In genomic region chrX:52896438-52896837, GRCh38 we compare ENCODE assay signal across 20 cellular contexts. TPM values are rescaled to one million over a fixed set of nuclear protein-coding genes. Genes with fewer than 3 reads are reported as not detected.
DNase-seq lines count a peak whose midpoint lies in the region; ATAC-seq and TF ChIP-seq lines count a peak whose summit lies in the region.
"Not testable (repeated sequence)": the region's sequence is repeated elsewhere in the genome, so short reads cannot be mapped to it uniquely, and the experiment has no call there.
"Had no signal": no experiment of that assay in that cellular context is flagged by ENCODE, and none has a peak within 500 bp of the region (broad histone marks: within the 10 kb centered on the region; RNA-seq: fewer than 3 reads in every experiment).

No MANE protein-coding gene starts in this region.

- H3K9me3 Mint-ChIP-seq in CD4-positive, alpha-beta T cell; central memory CD8-positive, alpha-beta T cell: not testable (repeated sequence)

- intact Hi-C loops in CD4-positive, alpha-beta T cell (cut with DNase I, micrococcal nuclease) = not testable (repeated sequence)

- H3K27me3 Mint-ChIP-seq in CD4-positive, alpha-beta T cell; T-helper 17 cell; central memory CD8-positive, alpha-beta T cell: not testable (repeated sequence)

- H3K36me3 Mint-ChIP-seq in CD4-positive, alpha-beta T cell (ENCODE audit: low read depth); T-helper 17 cell (ENCODE audit: low read depth); central memory CD8-positive, alpha-beta T cell (ENCODE audit: insufficient read depth): not testable (repeated sequence)

- POLR2A ChIA-PET in CD4-positive, alpha-beta T cell (lab: Charles Lee) = not testable (repeated sequence)

- not testable (repeated sequence) for H3K4me3 Mint-ChIP-seq in CD4-positive, alpha-beta T cell; T-helper 17 cell; central memory CD8-positive, alpha-beta T cell

- H3K27me3 ChIP-seq in CD4-positive, alpha-beta T cell (ENCODE audit: control insufficient read depth, insufficient read depth, low read length) = not testable (repeated sequence)

- H3K4me1 Mint-ChIP-seq in CD4-positive, alpha-beta T cell (ENCODE audit: low read depth); T-helper 17 cell; central memory CD8-positive, alpha-beta T cell: not testable (repeated sequence)

- not testable (repeated sequence) for H3K27ac ChIP-seq in CD4-positive, alpha-beta T cell (ENCODE audit: low read depth, low read length)

- not testable (repeated sequence) for DNase-seq in CD4-positive, alpha-beta T cell; T-helper 17 cell; central memory CD8-positive, alpha-beta T cell (ENCODE audit: low spot score in 2 of 2)

- CTCF ChIA-PET in CD4-positive, alpha-beta T cell (lab: Charles Lee) = not testable (repeated sequence)

- not testable (repeated sequence) for H3K27ac Mint-ChIP-seq in CD4-positive, alpha-beta T cell; T-helper 17 cell; central memory CD8-positive, alpha-beta T cell (ENCODE audit: low read depth)

- TF ChIP-seq CTCF in CD4-positive, alpha-beta T cell (IDR thresholded peaks at IDR 0.05) = not testable (repeated sequence)

- peak; percentile 12 for ATAC-seq in CD4-positive, alpha-beta T cell (ENCODE audit: poor library complexity)
- ATAC-seq in GM18868 (IDR thresholded peaks at IDR 0.05; ENCODE audit: unreplicated experiment) = peak; percentile 22
- ATAC-seq in GM19455 (IDR thresholded peaks at IDR 0.05; ENCODE audit: unreplicated experiment) = peak; percentile 21
- ATAC-seq in GM21786 (IDR thresholded peaks at IDR 0.05; ENCODE audit: unreplicated experiment) = peak; percentile 16
- ATAC-seq in HG02938 (IDR thresholded peaks at IDR 0.05; ENCODE audit: unreplicated experiment) = peak; percentile 30
- ATAC-seq in HG03280 (IDR thresholded peaks at IDR 0.05; ENCODE audit: unreplicated experiment) = peak; percentile 5
- ATAC-seq in T-helper 17 cell = peak; percentile 15
- peak; percentile 17 for ATAC-seq in central memory CD8-positive, alpha-beta T cell (replicated peaks; ENCODE audit: extremely low read depth, poor library complexity, severe bottlenecking)

- H3K9me3 ChIP-seq in CD4-positive, alpha-beta T cell (ENCODE audit: control insufficient read depth, low read length); T-helper 17 cell (ENCODE audit: control insufficient read depth, low read length, poor library complexity, severe bottlenecking): not testable (repeated sequence)

RNA-seq across cellular contexts. Expression of gene FAM156B, which starts 0.7 kb away (rescaled TPM):
- total RNA-seq in CD4-positive, alpha-beta T cell = 10 to 100 TPM in 1 of 2 experiments, 1 to 10 TPM in 1; 9.2 to 13.0 TPM
- total RNA-seq in T-helper 17 cell = 10 to 100 TPM in 1 of 2 donors, 1 to 10 TPM in 1; 6.0 to 10.5 TPM

RNA-seq across cellular contexts. Expression of gene XAGE3, which starts 28.6 kb away (rescaled TPM):
- total RNA-seq in CD4-positive, alpha-beta T cell = not detected
- not detected for total RNA-seq in T-helper 17 cell
- total RNA-seq: A172; activated CD4-positive, alpha-beta memory T cell treated with anti-CD3 and anti-CD28 coated beads for 36 hours; cerebellum; esophagus muscularis mucosa; H7; kidney epithelial cell; lung microvascular endothelial cell; myocyte; osteoblast; suprapubic skin; T-helper 2 cell treated with Interferon-gamma antibody and Interleukin-4, amounts not matched to agents 100 ng/mL and 5 ng/mL, for 36 hours; uterus had no signal
